8 cellular contexts compared by ENCODE assay signal in the genomic region with DNA sequence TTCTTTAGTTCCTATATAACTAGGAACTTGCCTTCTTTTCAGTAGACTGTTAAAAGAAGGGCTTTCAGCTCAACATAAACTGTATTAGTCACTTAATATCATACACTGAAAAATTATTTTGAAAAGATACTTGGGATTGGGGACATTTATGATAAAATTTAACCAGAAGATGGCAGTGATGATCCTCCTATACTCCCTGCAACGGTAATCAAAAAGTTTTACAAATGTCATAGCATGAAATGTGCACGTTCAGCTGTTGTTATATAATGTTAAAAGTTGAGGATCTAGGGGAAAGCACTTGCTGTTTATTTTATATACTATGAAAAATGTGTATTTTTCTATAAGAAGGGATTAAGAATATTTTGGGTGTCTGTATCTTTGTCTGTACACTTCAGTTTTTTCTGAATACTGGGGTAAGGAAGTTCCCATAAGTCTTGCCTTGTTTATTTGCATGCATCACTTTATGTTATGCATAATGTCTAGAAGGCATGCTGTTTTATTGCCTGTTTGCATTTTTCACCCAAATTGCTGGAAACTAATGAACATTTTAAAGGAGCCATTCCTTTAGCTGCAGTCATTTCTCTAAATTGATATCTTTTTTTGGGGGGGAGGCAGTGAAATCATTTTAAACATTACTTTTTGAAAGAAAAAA. TPM values are rescaled to one million over a fixed set of nuclear protein-coding genes. Genes with fewer than 3 reads are reported as not detected.
A peak's percentile ranks its signal among the peaks of the same experiment; 100 is the strongest.
DNase-seq lines count a peak whose midpoint lies in the region; ATAC-seq, FAIRE-seq and TF ChIP-seq lines count a peak whose summit lies in the region.

No MANE protein-coding gene starts in this region.

- H3K9me3 ChIP-seq in Loucy (ENCODE audit: insufficient read depth, low read depth, low read length) (no peaks in the 10 kb centered on the region), GM12878 (replicated peaks; ENCODE audit: control insufficient read depth, insufficient read depth, low read length) (no peaks in the 10 kb centered on the region)

- CTCF ChIA-PET in GM12878 (lab: Yijun Ruan, JAX), result interaction anchor here (0.6 to 12.8 kb wide), 23 partner anchors 8 to 777 kb away, joined by 3 to 212 read pairs (median 4); a partner anchor contains a TSS

- WGBS in GM12878 (ENCODE audit: insufficient coverage, insufficient replicate concordance, low lambda C conversion rate, missing lambda C conversion rate), result 11% methylated on average over 2 of the region's 2 CpGs

- H3K4me2 ChIP-seq in Loucy (ENCODE audit: low read depth, low read length, poor library complexity, severe bottlenecking) (no peak overlapping the region), GM12878 (ENCODE audit: control insufficient read depth, insufficient read depth) (no peak overlapping the region)

- H3F3A ChIP-seq in Loucy (ENCODE audit: low read depth), result no peaks in the 10 kb centered on the region

- TF ChIP-seq CTCF in Loucy (conservative IDR thresholded peaks at IDR 0.05; ENCODE audit: low read length), result peak; percentile 67
- peak; percentile 19 to 50 (median 26); a peak in 4 of 6 replicates for TF ChIP-seq CTCF in GM12878 (IDR thresholded peaks at IDR 0.05 in 2 of 3, conservative IDR thresholded peaks at IDR 0.05 in 1 of 3; ENCODE audit: control insufficient read depth in 2 of 3, extremely low read depth in 1 of 3, insufficient read depth in 1 of 3, low read depth in 3 of 3, low read length in 3 of 3)

- no peaks in the 10 kb centered on the region for H3K9me3 Mint-ChIP-seq in activated T-helper 1 cell treated with anti-CD3 and anti-CD28 coated beads, Interleukin-12 subunit alpha, Interleukin-12 subunit beta, Interleukin-2, Interleukin-4 antibody, amounts not matched to agents 30 ng/mL and 10 ng/mL and 1 ng/mL, durations not matched to agents 14 hours and 24 hours and 36 hours
- no peaks in the 10 kb centered on the region for H3K9me3 Mint-ChIP-seq in stimulated activated naive CD8-positive, alpha-beta T cell treated with anti-CD3 and anti-CD28 coated beads, Interleukin-15, amount 100 ng/mL, for 72 hours

- H3K27me3 ChIP-seq in Loucy (ENCODE audit: insufficient read depth, low read length, poor library complexity, severe bottlenecking) (no peaks in the 10 kb centered on the region), GM12878 (replicated peaks in 1 of 2; ENCODE audit: control insufficient read depth in 2 of 2, insufficient read depth in 2 of 2, low read length in 1 of 2) (no peaks in the 10 kb centered on the region)

- no peak overlapping the region for H3K4me3 Mint-ChIP-seq in activated T-helper 1 cell treated with anti-CD3 and anti-CD28 coated beads, Interleukin-12 subunit alpha, Interleukin-12 subunit beta, Interleukin-2, Interleukin-4 antibody, amounts not matched to agents 30 ng/mL and 10 ng/mL and 1 ng/mL, durations not matched to agents 14 hours and 24 hours and 36 hours
- H3K4me3 Mint-ChIP-seq in stimulated activated naive CD8-positive, alpha-beta T cell treated with anti-CD3 and anti-CD28 coated beads, Interleukin-15, amount 100 ng/mL, for 72 hours, result no peak overlapping the region

- H3K9ac ChIP-seq in Loucy (ENCODE audit: low read depth, low read length, poor library complexity, severe bottlenecking) (no peak overlapping the region), GM12878 (ENCODE audit: control insufficient read depth, insufficient read depth, low read length) (no peak overlapping the region)

- POLR2A ChIA-PET in GM12878 (lab: Charles Lee), result interaction anchor here (0.6 kb wide), 1 partner anchor 111 kb away, joined by 3 read pairs; no protein-coding TSS in a partner anchor

- H3K4me3 ChIP-seq in Loucy (ENCODE audit: low read length, poor library complexity, severe bottlenecking) (no peak overlapping the region), GM12878 (no peak overlapping the region)

- TF ChIP-seq POLR2A in GM12878 (IDR thresholded peaks at IDR 0.05; ENCODE audit: low read depth, low read length), result no peak

- H3K4me1 ChIP-seq in Loucy (ENCODE audit: insufficient read depth, low read length, poor library complexity, severe bottlenecking) (no peaks in the 10 kb centered on the region), GM12878 (ENCODE audit: control insufficient read depth, insufficient read depth, low read length) (no peaks in the 10 kb centered on the region)

- H3K27me3 Mint-ChIP-seq in activated T-helper 1 cell treated with anti-CD3 and anti-CD28 coated beads, Interleukin-12 subunit alpha, Interleukin-12 subunit beta, Interleukin-2, Interleukin-4 antibody, amounts not matched to agents 30 ng/mL and 10 ng/mL and 1 ng/mL, durations not matched to agents 14 hours and 24 hours and 36 hours (ENCODE audit: insufficient read depth), result no peaks in the 10 kb centered on the region
- no peaks in the 10 kb centered on the region for H3K27me3 Mint-ChIP-seq in stimulated activated naive CD8-positive, alpha-beta T cell treated with anti-CD3 and anti-CD28 coated beads, Interleukin-15, amount 100 ng/mL, for 72 hours

- peaks cover 9% of the 10 kb centered on the region for H3K36me3 Mint-ChIP-seq in activated T-helper 1 cell treated with anti-CD3 and anti-CD28 coated beads, Interleukin-12 subunit alpha, Interleukin-12 subunit beta, Interleukin-2, Interleukin-4 antibody, amounts not matched to agents 30 ng/mL and 10 ng/mL and 1 ng/mL, durations not matched to agents 14 hours and 24 hours and 36 hours (ENCODE audit: low read depth)

- H3K79me2 ChIP-seq in Loucy (ENCODE audit: insufficient read depth, low read length) (peaks cover 21% of the 10 kb centered on the region; the same call in 1 of the 2 replicates), GM12878 (ENCODE audit: control insufficient read depth, insufficient read depth, low read length) (no peaks in the 10 kb centered on the region; the same call in 1 of the 2 replicates)

- in situ Hi-C loops in GM12878 (cut with MboI), result no loop called here

- DNase-seq in DMS153 treated with DMSO at 0.1 percent for 48 hours (lab: John Stamatoyannopoulos, UW; ENCODE audit: unreplicated experiment), result peak; percentile 17
- no peak for DNase-seq in DMS153 (lab: John Stamatoyannopoulos, UW)
- DNase-seq in GM12878 (ENCODE audit: low read depth, low spot score), result no peak
- peak; percentile 26 for DNase-seq in midbrain (lab: John Stamatoyannopoulos, UW)
- no peak for DNase-seq in activated T-helper 1 cell treated with anti-CD3 and anti-CD28 coated beads, Interleukin-12 subunit alpha, Interleukin-12 subunit beta, Interleukin-2, Interleukin-4 antibody, amounts not matched to agents 30 ng/mL and 10 ng/mL and 1 ng/mL, durations not matched to agents 14 hours and 24 hours and 36 hours (ENCODE audit: low spot score)
- no peak for DNase-seq in NCI-H345 (lab: John Stamatoyannopoulos, UW)
- no peak for DNase-seq in stimulated activated naive CD8-positive, alpha-beta T cell treated with anti-CD3 and anti-CD28 coated beads, Interleukin-15, amount 100 ng/mL, for 72 hours

- RAD21 ChIA-PET in GM12878 (lab: Charles Lee; ENCODE audit: unreplicated experiment), result interaction anchor here (0.7 to 2.6 kb wide), 9 partner anchors 11 to 761 kb away, joined by 3 to 12 read pairs (median 5); a partner anchor contains a TSS

- BruUV-seq in GM12878 (replicated peaks; lab: Mats Ljungman, UMichigan), result no TSS peak

- peak; percentile 63 for TF ChIP-seq RAD21 in GM12878 (IDR thresholded peaks at IDR 0.05; ENCODE audit: insufficient read depth, low read depth, low read length)

- H3K4me1 Mint-ChIP-seq in activated T-helper 1 cell treated with anti-CD3 and anti-CD28 coated beads, Interleukin-12 subunit alpha, Interleukin-12 subunit beta, Interleukin-2, Interleukin-4 antibody, amounts not matched to agents 30 ng/mL and 10 ng/mL and 1 ng/mL, durations not matched to agents 14 hours and 24 hours and 36 hours (ENCODE audit: low read depth), result peaks cover 12% of the 10 kb centered on the region
- peaks cover 6% of the 10 kb centered on the region for H3K4me1 Mint-ChIP-seq in stimulated activated naive CD8-positive, alpha-beta T cell treated with anti-CD3 and anti-CD28 coated beads, Interleukin-15, amount 100 ng/mL, for 72 hours

- no peak for TF ChIP-seq EP300 in GM12878 (IDR thresholded peaks at IDR 0.05; ENCODE audit: borderline replicate concordance in 1 of 2, control insufficient read depth in 1 of 2, low read depth in 2 of 2, low read length in 2 of 2)

- SMC1A ChIA-PET in GM12878 (lab: Charles Lee; ENCODE audit: uncharacterized antibody, unreplicated experiment), result interaction anchor here (0.7 to 10.1 kb wide), 12 partner anchors 9 to 1341 kb away, joined by 3 to 111 read pairs (median 3); a partner anchor contains a TSS

- H3K9me2 ChIP-seq in Loucy (replicated peaks; ENCODE audit: low read depth, low read length), result no peaks in the 10 kb centered on the region

- H2AFZ ChIP-seq in Loucy (ENCODE audit: low read length) (no peak overlapping the region), GM12878 (ENCODE audit: control insufficient read depth, low read depth, low read length) (no peak overlapping the region)

- peak; percentile 66 for ATAC-seq in GM12878
- ATAC-seq in stimulated activated naive CD8-positive, alpha-beta T cell treated with anti-CD3 and anti-CD28 coated beads, Interleukin-15, amount 100 ng/mL, for 72 hours, result no peak

- peaks cover 32% of the 10 kb centered on the region for H4K20me1 ChIP-seq in Loucy (ENCODE audit: insufficient read depth, low read length, poor library complexity, severe bottlenecking)
- H4K20me1 ChIP-seq in GM12878 (ENCODE audit: control insufficient read depth, insufficient read depth), result no peaks in the 10 kb centered on the region

- intact Hi-C loops in GM12878 (cut with micrococcal nuclease; ENCODE audit: unreplicated experiment), result loop anchor here (1.0 kb wide), 1 partner anchor 397 kb away; no protein-coding TSS in a partner anchor
- intact Hi-C loops in activated T-helper 1 cell treated with anti-CD3 and anti-CD28 coated beads, Interleukin-12 subunit alpha, Interleukin-12 subunit beta, Interleukin-2, Interleukin-4 antibody, amounts not matched to agents 30 ng/mL and 10 ng/mL and 1 ng/mL, durations not matched to agents 14 hours and 24 hours and 36 hours (cut with micrococcal nuclease), result loop anchor here (1.0 to 5.0 kb wide), 5 partner anchors 216 to 759 kb away; a partner anchor contains a TSS

- H3K27ac Mint-ChIP-seq in activated T-helper 1 cell treated with anti-CD3 and anti-CD28 coated beads, Interleukin-12 subunit alpha, Interleukin-12 subunit beta, Interleukin-2, Interleukin-4 antibody, amounts not matched to agents 30 ng/mL and 10 ng/mL and 1 ng/mL, durations not matched to agents 14 hours and 24 hours and 36 hours, result no peak overlapping the region
- H3K27ac Mint-ChIP-seq in stimulated activated naive CD8-positive, alpha-beta T cell treated with anti-CD3 and anti-CD28 coated beads, Interleukin-15, amount 100 ng/mL, for 72 hours, result no peak overlapping the region

- FAIRE-seq in GM12878 (lab: Jason Lieb, UNC), result peak; percentile 73

- H3K36me3 ChIP-seq in Loucy (ENCODE audit: insufficient read depth, low read length) (peaks cover 31% of the 10 kb centered on the region; the same call in 1 of the 2 replicates), GM12878 (ENCODE audit: control insufficient read depth in 2 of 2, insufficient read depth in 2 of 2, low read length in 1 of 2) (peaks cover 2 to 4% of the 10 kb centered on the region in 2 experiments; a peak in 2 of 4 replicates)

- no peak overlapping the region for H3K27ac ChIP-seq in GM12878 (ENCODE audit: control insufficient read depth, insufficient read depth)

RNA-seq across cellular contexts. Expression of a gene that starts 19.0 kb away (rescaled TPM):
- 161 and 165 TPM in 2 replicates for total RNA-seq in GM12878 (2013; cell fraction: nucleolus; rRNA removed)
- total RNA-seq in GM12878 (2014; rRNA removed) (43.2 and 52.5 TPM in 2 replicates), GM12878 (2014; rRNA removed; fragmentation: Illumina TruSeq; extraction: Trizol) (75.9 and 76.3 TPM in 2 replicates), GM12878 (2021) (52.4 and 54.2 TPM in 2 replicates)
- 34.5 TPM for polyA plus RNA-seq in GM12878 (2011; ENCODE audit: low read depth)
- polyA plus RNA-seq in GM12878 (2011; rRNA removed) (113 and 142 TPM in 2 replicates), GM12878 (2014; fragmentation: Illumina TruSeq; extraction: Trizol) (83.7 and 99.8 TPM in 2 replicates), GM12878 (2014; fragmentation: Nextera tagmentation; extraction: Ambion mirVana) (10 to 100 TPM; 39.9 to 67.5 TPM), GM12878 (2014; rRNA removed) (49.2 and 54.6 TPM in 2 replicates), GM12878 (2016; fragmentation: Nextera tagmentation; extraction: Ambion mirVana) (10 to 100 TPM; 40.1 to 47.0 TPM)
- 51.2 and 58.1 TPM in 2 replicates for polyA plus RNA-seq in GM12878 (2011; cell fraction: cytosol; rRNA removed)
- polyA plus RNA-seq in GM12878 (2011; cell fraction: nucleus; rRNA removed), result 49.7 and 53.2 TPM in 2 replicates
- 37.5 and 49.6 TPM in 2 replicates for polyA plus RNA-seq in GM12878 (2012)
- polyA minus RNA-seq in GM12878 (2011; rRNA and poly(A)+ RNA removed), result 73.9 and 98.5 TPM in 2 replicates
- 14.0 and 20.3 TPM in 2 replicates for polyA minus RNA-seq in GM12878 (2011; cell fraction: cytosol; rRNA and poly(A)+ RNA removed)
- polyA minus RNA-seq in GM12878 (2011; cell fraction: nucleus; rRNA and poly(A)+ RNA removed), result 35.9 and 48.2 TPM in 2 replicates
- 49.3 and 49.4 TPM in 2 replicates for total RNA-seq in activated T-helper 1 cell treated with anti-CD3 and anti-CD28 coated beads, Interleukin-12 subunit alpha, Interleukin-12 subunit beta, Interleukin-2, Interleukin-4 antibody, amounts not matched to agents 30 ng/mL and 10 ng/mL and 1 ng/mL, durations not matched to agents 14 hours and 24 hours and 36 hours

Comparison
In these comparisons a context has a peak if more than half of its experiments do, and no peak if none do; other contexts are left out.
1. DNase-seq: peak in DMS153 treated with DMSO at 0.1 percent for 48 hours (single experiment) and midbrain (single experiment); none in DMS153 (single experiment), GM12878 (single experiment), activated T-helper 1 cell treated with anti-CD3 and anti-CD28 coated beads, Interleukin-12 subunit alpha, Interleukin-12 subunit beta, Interleukin-2, Interleukin-4 antibody, amounts not matched to agents 30 ng/mL and 10 ng/mL and 1 ng/mL, durations not matched to agents 14 hours and 24 hours and 36 hours (single experiment), NCI-H345 (single experiment) and stimulated activated naive CD8-positive, alpha-beta T cell treated with anti-CD3 and anti-CD28 coated beads, Interleukin-15, amount 100 ng/mL, for 72 hours (0 of 2).